Comparison of ENCODE assay signal across 29 cellular contexts in genomic region chr2:169803480-169803879, GRCh38.
"Had no signal": no experiment of that assay in that cellular context is flagged by ENCODE, and none has a peak within 500 bp of the region (broad histone marks: within the 10 kb centered on the region; RNA-seq: fewer than 3 reads in every experiment).

No MANE protein-coding gene starts in this region.

- ATAC-seq: activated CD4-positive, alpha-beta T cell treated with anti-CD3 and anti-CD28 coated beads for 36 hours; gastroesophageal sphincter; mucosa of descending colon; sciatic nerve; stimulated activated memory B cell treated with anti-CD40 and anti-IgM and Interleukin-4, amounts not matched to agents 10 μg/mL and 1 μg/mL and 100 μg/mL, for 72 hours; stimulated activated naive CD8-positive, alpha-beta T cell treated with anti-CD3 and anti-CD28 coated beads, Interleukin-15, amount 100 ng/mL, for 72 hours had no signal

- H3K27ac Mint-ChIP-seq: activated CD4-positive, alpha-beta T cell treated with anti-CD3 and anti-CD28 coated beads for 36 hours; activated naive CD4-positive, alpha-beta T cell treated with anti-CD3 and anti-CD28 coated beads for 36 hours; activated naive CD8-positive, alpha-beta T cell treated with anti-CD3 and anti-CD28 coated beads for 36 hours; activated T-helper 1 cell treated with anti-CD3 and anti-CD28 coated beads, Interleukin-12 subunit alpha, Interleukin-12 subunit beta, Interleukin-2, Interleukin-4 antibody, amounts not matched to agents 30 ng/mL and 10 ng/mL and 1 ng/mL, durations not matched to agents 14 hours and 24 hours and 36 hours; nephron; progenitor cell of endocrine pancreas; stimulated activated memory B cell treated with anti-CD40 and anti-IgM and Interleukin-4, amounts not matched to agents 10 μg/mL and 1 μg/mL and 100 μg/mL, for 72 hours had no signal

- FAIRE-seq: bronchial epithelial cell had no signal

- H3K4me1 ChIP-seq: thyroid gland had no signal

- DNase-seq: activated CD4-positive, alpha-beta T cell treated with anti-CD3 and anti-CD28 coated beads for 36 hours; activated CD4-positive, alpha-beta T cell treated with anti-CD3 and anti-CD28 coated beads, Interleukin-2, amount 50 U/mL, for 4 hours; activated CD4-positive, CD25-positive, alpha-beta regulatory T cell; activated effector memory CD4-positive, alpha-beta T cell treated with anti-CD3 and anti-CD28 coated beads, Interleukin-2, amount 50 U/mL, for 16 hours; activated naive CD4-positive, alpha-beta T cell treated with anti-CD3 and anti-CD28 coated beads for 36 hours; activated naive CD8-positive, alpha-beta T cell treated with anti-CD3 and anti-CD28 coated beads for 36 hours; amniotic stem cell; dermis blood vessel endothelial cell; effector memory CD4-positive, alpha-beta T cell; hippocampal formation; mesendoderm; mucosa of descending colon; stimulated activated CD4-positive, alpha-beta T cell treated with anti-CD3 and anti-CD28 coated beads, Interleukin-1b, Interleukin-23, amount 100 ng/mL, for 48 hours; stimulated activated CD4-positive, alpha-beta T cell treated with anti-CD3 and anti-CD28 coated beads, Interleukin-4, amount 100 ng/mL, for 4 hours; stimulated activated CD8-positive, alpha-beta memory T cell treated with anti-CD3 and anti-CD28 coated beads, Interleukin-4, amount 100 ng/mL, for 48 hours; stimulated activated naive CD8-positive, alpha-beta T cell treated with anti-CD3 and anti-CD28 coated beads, Interleukin-15, amount 100 ng/mL, for 72 hours; thyroid gland; upper lobe of left lung had no signal

- H3K9me3 Mint-ChIP-seq: activated naive CD4-positive, alpha-beta T cell treated with anti-CD3 and anti-CD28 coated beads for 36 hours; activated naive CD8-positive, alpha-beta T cell treated with anti-CD3 and anti-CD28 coated beads for 36 hours; activated T-helper 1 cell treated with anti-CD3 and anti-CD28 coated beads, Interleukin-12 subunit alpha, Interleukin-12 subunit beta, Interleukin-2, Interleukin-4 antibody, amounts not matched to agents 30 ng/mL and 10 ng/mL and 1 ng/mL, durations not matched to agents 14 hours and 24 hours and 36 hours; central memory CD8-positive, alpha-beta T cell; nephron; stimulated activated memory B cell treated with anti-CD40 and anti-IgM and Interleukin-4, amounts not matched to agents 10 μg/mL and 1 μg/mL and 100 μg/mL, for 72 hours; stimulated activated naive CD8-positive, alpha-beta T cell treated with anti-CD3 and anti-CD28 coated beads, Interleukin-15, amount 100 ng/mL, for 72 hours had no signal

- H3K27me3 ChIP-seq: gastroesophageal sphincter, neutrophil, thyroid gland, upper lobe of left lung had no signal

- H3K27me3 Mint-ChIP-seq: activated CD4-positive, alpha-beta T cell treated with anti-CD3 and anti-CD28 coated beads for 36 hours; activated naive CD8-positive, alpha-beta T cell treated with anti-CD3 and anti-CD28 coated beads for 36 hours; central memory CD8-positive, alpha-beta T cell; progenitor cell of endocrine pancreas; stimulated activated memory B cell treated with anti-CD40 and anti-IgM and Interleukin-4, amounts not matched to agents 10 μg/mL and 1 μg/mL and 100 μg/mL, for 72 hours; stimulated activated naive CD8-positive, alpha-beta T cell treated with anti-CD3 and anti-CD28 coated beads, Interleukin-15, amount 100 ng/mL, for 72 hours had no signal

- H3K4me3 Mint-ChIP-seq: activated CD4-positive, alpha-beta T cell treated with anti-CD3 and anti-CD28 coated beads for 36 hours; activated naive CD4-positive, alpha-beta T cell treated with anti-CD3 and anti-CD28 coated beads for 36 hours; activated naive CD8-positive, alpha-beta T cell treated with anti-CD3 and anti-CD28 coated beads for 36 hours; activated T-helper 1 cell treated with anti-CD3 and anti-CD28 coated beads, Interleukin-12 subunit alpha, Interleukin-12 subunit beta, Interleukin-2, Interleukin-4 antibody, amounts not matched to agents 30 ng/mL and 10 ng/mL and 1 ng/mL, durations not matched to agents 14 hours and 24 hours and 36 hours; central memory CD8-positive, alpha-beta T cell; nephron; stimulated activated memory B cell treated with anti-CD40 and anti-IgM and Interleukin-4, amounts not matched to agents 10 μg/mL and 1 μg/mL and 100 μg/mL, for 72 hours; stimulated activated naive CD8-positive, alpha-beta T cell treated with anti-CD3 and anti-CD28 coated beads, Interleukin-15, amount 100 ng/mL, for 72 hours had no signal

- H3K4me3 ChIP-seq: gastroesophageal sphincter, lung, mucosa of descending colon, smooth muscle cell, thyroid gland, upper lobe of left lung had no signal

- H3K9me3 ChIP-seq: gastroesophageal sphincter, mucosa of descending colon, neutrophil, thyroid gland, upper lobe of left lung had no signal

- H3K27ac ChIP-seq: gastroesophageal sphincter, neutrophil, thyroid gland, upper lobe of left lung had no signal

- H3K4me2 ChIP-seq: smooth muscle cell had no signal
